ENCODE assay signal across 7 cellular contexts in the genomic region with DNA sequence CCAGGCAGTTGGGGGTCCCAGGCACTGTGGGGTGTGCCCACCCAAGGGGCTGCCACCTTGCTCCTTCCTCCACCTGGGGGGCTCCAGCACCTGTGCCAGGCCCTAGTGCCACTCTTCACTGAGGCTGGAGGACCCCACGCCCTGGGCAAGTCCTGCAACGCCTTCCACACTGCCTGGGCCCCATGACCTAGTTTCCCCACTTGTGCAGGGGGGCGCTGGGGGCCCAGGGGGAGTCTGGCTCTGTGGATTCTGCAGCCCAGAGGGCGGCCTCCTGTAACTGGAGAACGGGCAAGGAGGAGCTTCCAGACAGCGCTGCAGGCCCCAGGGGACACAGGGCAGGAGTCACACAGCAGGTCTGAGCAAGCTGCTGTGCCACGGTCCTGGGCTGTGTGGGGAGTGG.
A peak's percentile ranks its signal among the peaks of the same experiment; 100 is the strongest.
DNase-seq lines count a peak whose midpoint lies in the region; ATAC-seq and TF ChIP-seq lines count a peak whose summit lies in the region.
"Not testable (repeated sequence)": the region's sequence is repeated elsewhere in the genome, so short reads cannot be mapped to it uniquely, and the experiment has no call there.

No MANE protein-coding gene starts in this region.

- not testable (repeated sequence) for H3K9me3 Mint-ChIP-seq in osteocyte (ENCODE audit: unreplicated experiment); stimulated activated naive B cell treated with anti-CD40 and anti-IgM and Interleukin-4, amounts not matched to agents 10 μg/mL and 1 μg/mL and 100 μg/mL, for 72 hours

- not testable (repeated sequence) for TF ChIP-seq CTCF in DND-41 (IDR thresholded peaks at IDR 0.05; ENCODE audit: borderline replicate concordance, extremely low read depth, low read length, poor library complexity, severe bottlenecking); esophagus muscularis mucosa (IDR thresholded peaks at IDR 0.05); osteocyte (IDR thresholded peaks at IDR 0.05)

- intact Hi-C loops in esophagus muscularis mucosa (cut with DNase I) = not testable (repeated sequence)

- not testable (repeated sequence) for H3K9ac ChIP-seq in DND-41 (ENCODE audit: low read depth, low read length)

- peaks cover 12% of the 10 kb centered on the region for H3K79me2 ChIP-seq in DND-41 (ENCODE audit: insufficient read depth, low read length)

- not testable (repeated sequence) for TF ChIP-seq EP300 in esophagus muscularis mucosa (IDR thresholded peaks at IDR 0.05)

- WGBS in esophagus muscularis mucosa = 86% methylated on average over 4 of the region's 7 CpGs

- not testable (repeated sequence) for H3K27me3 Mint-ChIP-seq in osteocyte (ENCODE audit: unreplicated experiment); stimulated activated naive B cell treated with anti-CD40 and anti-IgM and Interleukin-4, amounts not matched to agents 10 μg/mL and 1 μg/mL and 100 μg/mL, for 72 hours

- DNase-seq in DND-41; stimulated activated naive B cell treated with anti-CD40 and anti-IgM and Interleukin-4, amounts not matched to agents 10 μg/mL and 1 μg/mL and 100 μg/mL, for 72 hours: not testable (repeated sequence)
- peak; percentile 74 for DNase-seq in NCI-H2171 treated with DMSO at 0.1 percent for 48 hours (lab: John Stamatoyannopoulos, UW)
- DNase-seq in activated CD8-positive, alpha-beta memory T cell treated with anti-CD3 and anti-CD28 coated beads for 24 hours = peak; percentile 52
- DNase-seq in esophagus muscularis mucosa (ENCODE audit: extremely low spot score) = peak; percentile 39
- DNase-seq in left kidney (ENCODE audit: low read depth, low spot score) = peak; percentile 62
- DNase-seq in osteocyte (ENCODE audit: extremely low spot score, unreplicated experiment) = peak; percentile 81

- not testable (repeated sequence) for H3K27me3 ChIP-seq in DND-41 (ENCODE audit: insufficient read depth, low read length, poor library complexity); esophagus muscularis mucosa

- not testable (repeated sequence) for H3K4me2 ChIP-seq in DND-41 (ENCODE audit: insufficient read depth, low read length)

- H3K27ac Mint-ChIP-seq in osteocyte (ENCODE audit: unreplicated experiment) = not testable (repeated sequence)
- peak overlapping the region; percentile 89 for H3K27ac Mint-ChIP-seq in stimulated activated naive B cell treated with anti-CD40 and anti-IgM and Interleukin-4, amounts not matched to agents 10 μg/mL and 1 μg/mL and 100 μg/mL, for 72 hours

- H3K9me3 ChIP-seq in DND-41 (ENCODE audit: insufficient read depth, low read length, severe bottlenecking); esophagus muscularis mucosa: not testable (repeated sequence)

- not testable (repeated sequence) for H3K27ac ChIP-seq in DND-41 (ENCODE audit: low read length); esophagus muscularis mucosa (replicated peaks in 1 of 4)

- not testable (repeated sequence) for H3K4me1 Mint-ChIP-seq in osteocyte (ENCODE audit: unreplicated experiment)
- peaks cover 32 to 68% of the 10 kb centered on the region in 2 donors for H3K4me1 Mint-ChIP-seq in stimulated activated naive B cell treated with anti-CD40 and anti-IgM and Interleukin-4, amounts not matched to agents 10 μg/mL and 1 μg/mL and 100 μg/mL, for 72 hours

- H3K36me3 ChIP-seq in DND-41 (ENCODE audit: insufficient read depth, low read length) = peaks cover 16% of the 10 kb centered on the region
- H3K36me3 ChIP-seq in esophagus muscularis mucosa = peaks cover 0 to 23% (median 11%) of the 10 kb centered on the region in 4 donors

- not testable (repeated sequence) for H2AFZ ChIP-seq in DND-41 (ENCODE audit: low read depth, low read length)

- TF ChIP-seq POLR2A in esophagus muscularis mucosa (IDR thresholded peaks at IDR 0.05; ENCODE audit: low read depth) = not testable (repeated sequence)

- H3K4me1 ChIP-seq in DND-41 (ENCODE audit: insufficient read depth, low read length) (peaks cover 23% of the 10 kb centered on the region), esophagus muscularis mucosa (peaks cover 4 to 16% (median 14%) of the 10 kb centered on the region in 4 donors)

- not testable (repeated sequence) for H3K36me3 Mint-ChIP-seq in osteocyte (ENCODE audit: unreplicated experiment)
- peaks cover 23 to 31% of the 10 kb centered on the region in 2 donors for H3K36me3 Mint-ChIP-seq in stimulated activated naive B cell treated with anti-CD40 and anti-IgM and Interleukin-4, amounts not matched to agents 10 μg/mL and 1 μg/mL and 100 μg/mL, for 72 hours

- H3K4me3 ChIP-seq in DND-41 (ENCODE audit: low read depth in 1 of 2, low read length in 2 of 2); esophagus muscularis mucosa: not testable (repeated sequence)

- not testable (repeated sequence) for H3K4me3 Mint-ChIP-seq in osteocyte (ENCODE audit: unreplicated experiment)
- peak overlapping the region; percentile 25 to 52 for H3K4me3 Mint-ChIP-seq in stimulated activated naive B cell treated with anti-CD40 and anti-IgM and Interleukin-4, amounts not matched to agents 10 μg/mL and 1 μg/mL and 100 μg/mL, for 72 hours

- peak; percentile 45 for ATAC-seq in DND-41 (ENCODE audit: insufficient read depth, low read depth)
- ATAC-seq in stimulated activated naive B cell treated with anti-CD40 and anti-IgM and Interleukin-4, amounts not matched to agents 10 μg/mL and 1 μg/mL and 100 μg/mL, for 72 hours (replicated peaks) = not testable (repeated sequence)

- peaks cover 15% of the 10 kb centered on the region for H4K20me1 ChIP-seq in DND-41 (ENCODE audit: insufficient read depth, low read length)
